1 cellular context compared by ENCODE assay signal in the genomic region with DNA sequence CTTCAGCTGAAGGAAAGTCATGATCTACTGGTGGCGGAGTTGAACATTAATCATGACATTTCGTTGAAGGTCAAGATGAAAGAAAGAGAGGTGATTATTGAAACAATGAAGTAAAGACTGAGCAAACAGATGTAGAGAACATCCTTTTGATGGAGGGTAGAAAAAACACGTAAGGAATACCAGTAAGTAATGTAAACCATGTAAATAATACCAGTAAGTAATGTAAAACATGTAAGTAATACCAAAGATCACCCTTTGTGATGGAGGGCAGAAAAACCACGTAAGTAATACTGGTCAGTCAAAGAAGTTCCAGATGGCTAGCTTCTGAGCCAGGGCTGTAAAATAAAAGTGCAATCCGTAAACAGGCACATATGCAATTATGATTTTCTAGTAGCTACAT.
TF ChIP-seq lines count a peak whose summit lies in the region.

No MANE protein-coding gene starts in this region.

TF ChIP-seq in HepG2, 621 proteins besides CTCF, POLR2A, EP300 and RAD21 (continued from another document and continues in another):
- TF ChIP-seq, protein P1, sequence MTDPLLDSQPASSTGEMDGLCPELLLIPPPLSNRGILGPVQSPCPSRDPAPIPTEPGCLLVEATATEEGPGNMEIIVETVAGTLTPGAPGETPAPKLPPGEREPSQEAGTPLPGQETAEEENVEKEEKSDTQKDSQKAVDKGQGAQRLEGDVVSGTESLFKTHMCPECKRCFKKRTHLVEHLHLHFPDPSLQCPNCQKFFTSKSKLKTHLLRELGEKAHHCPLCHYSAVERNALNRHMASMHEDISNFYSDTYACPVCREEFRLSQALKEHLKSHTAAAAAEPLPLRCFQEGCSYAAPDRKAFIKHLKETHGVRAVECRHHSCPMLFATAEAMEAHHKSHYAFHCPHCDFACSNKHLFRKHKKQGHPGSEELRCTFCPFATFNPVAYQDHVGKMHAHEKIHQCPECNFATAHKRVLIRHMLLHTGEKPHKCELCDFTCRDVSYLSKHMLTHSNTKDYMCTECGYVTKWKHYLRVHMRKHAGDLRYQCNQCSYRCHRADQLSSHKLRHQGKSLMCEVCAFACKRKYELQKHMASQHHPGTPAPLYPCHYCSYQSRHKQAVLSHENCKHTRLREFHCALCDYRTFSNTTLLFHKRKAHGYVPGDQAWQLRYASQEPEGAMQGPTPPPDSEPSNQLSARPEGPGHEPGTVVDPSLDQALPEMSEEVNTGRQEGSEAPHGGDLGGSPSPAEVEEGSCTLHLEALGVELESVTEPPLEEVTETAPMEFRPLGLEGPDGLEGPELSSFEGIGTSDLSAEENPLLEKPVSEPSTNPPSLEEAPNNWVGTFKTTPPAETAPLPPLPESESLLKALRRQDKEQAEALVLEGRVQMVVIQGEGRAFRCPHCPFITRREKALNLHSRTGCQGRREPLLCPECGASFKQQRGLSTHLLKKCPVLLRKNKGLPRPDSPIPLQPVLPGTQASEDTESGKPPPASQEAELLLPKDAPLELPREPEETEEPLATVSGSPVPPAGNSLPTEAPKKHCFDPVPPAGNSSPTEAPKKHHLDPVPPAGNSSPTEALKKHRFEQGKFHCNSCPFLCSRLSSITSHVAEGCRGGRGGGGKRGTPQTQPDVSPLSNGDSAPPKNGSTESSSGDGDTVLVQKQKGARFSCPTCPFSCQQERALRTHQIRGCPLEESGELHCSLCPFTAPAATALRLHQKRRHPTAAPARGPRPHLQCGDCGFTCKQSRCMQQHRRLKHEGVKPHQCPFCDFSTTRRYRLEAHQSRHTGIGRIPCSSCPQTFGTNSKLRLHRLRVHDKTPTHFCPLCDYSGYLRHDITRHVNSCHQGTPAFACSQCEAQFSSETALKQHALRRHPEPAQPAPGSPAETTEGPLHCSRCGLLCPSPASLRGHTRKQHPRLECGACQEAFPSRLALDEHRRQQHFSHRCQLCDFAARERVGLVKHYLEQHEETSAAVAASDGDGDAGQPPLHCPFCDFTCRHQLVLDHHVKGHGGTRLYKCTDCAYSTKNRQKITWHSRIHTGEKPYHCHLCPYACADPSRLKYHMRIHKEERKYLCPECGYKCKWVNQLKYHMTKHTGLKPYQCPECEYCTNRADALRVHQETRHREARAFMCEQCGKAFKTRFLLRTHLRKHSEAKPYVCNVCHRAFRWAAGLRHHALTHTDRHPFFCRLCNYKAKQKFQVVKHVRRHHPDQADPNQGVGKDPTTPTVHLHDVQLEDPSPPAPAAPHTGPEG (CRISPR knock-in tag; IDR thresholded peaks at IDR 0.05), result no peak
- TF ChIP-seq, protein P2, sequence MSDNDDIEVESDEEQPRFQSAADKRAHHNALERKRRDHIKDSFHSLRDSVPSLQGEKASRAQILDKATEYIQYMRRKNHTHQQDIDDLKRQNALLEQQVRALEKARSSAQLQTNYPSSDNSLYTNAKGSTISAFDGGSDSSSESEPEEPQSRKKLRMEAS (IDR thresholded peaks at IDR 0.05), result no peak
- TF ChIP-seq ZBTB38 (CRISPR knock-in tag; IDR thresholded peaks at IDR 0.05), result no peak
- TF ChIP-seq ZNF567 (CRISPR knock-in tag; IDR thresholded peaks at IDR 0.05; ENCODE audit: borderline replicate concordance), result no peak
- TF ChIP-seq NR2F6 (IDR thresholded peaks at IDR 0.05), result peak; percentile 87
- peak; percentile 94 for TF ChIP-seq NR2F6 (CRISPR knock-in tag; IDR thresholded peaks at IDR 0.05)
- no peak for TF ChIP-seq ADNP (CRISPR knock-in tag; IDR thresholded peaks at IDR 0.05)
- no peak for TF ChIP-seq ZNF549 (CRISPR knock-in tag; IDR thresholded peaks at IDR 0.05)
- TF ChIP-seq U2AF2 (IDR thresholded peaks at IDR 0.05; ENCODE audit: low read depth, low read length), result no peak
- TF ChIP-seq ELF4 (CRISPR knock-in tag; IDR thresholded peaks at IDR 0.05; ENCODE audit: borderline replicate concordance), result no peak
- peak; percentile 50; the same call in 1 of the 2 replicates for TF ChIP-seq ZNF792 (CRISPR knock-in tag; IDR thresholded peaks at IDR 0.05)
- TF ChIP-seq TCF7 (IDR thresholded peaks at IDR 0.05; ENCODE audit: low read depth), result peak; percentile 93
- TF ChIP-seq MAZ (IDR thresholded peaks at IDR 0.05; ENCODE audit: borderline replicate concordance, low read depth, low read length), result no peak
- no peak for TF ChIP-seq MAZ (CRISPR knock-in tag; IDR thresholded peaks at IDR 0.05; ENCODE audit: low read depth)
- TF ChIP-seq PTBP1 (IDR thresholded peaks at IDR 0.05; ENCODE audit: low read depth, low read length, poor library complexity, severe bottlenecking), result no peak
- TF ChIP-seq AGO1 (IDR thresholded peaks at IDR 0.05; ENCODE audit: low read depth, low read length, poor library complexity, severe bottlenecking), result no peak
- no peak for TF ChIP-seq SETDB1 (CRISPR knock-in tag; IDR thresholded peaks at IDR 0.05; ENCODE audit: borderline replicate concordance)
- TF ChIP-seq TRIM24 (CRISPR knock-in tag; IDR thresholded peaks at IDR 0.05), result no peak
- TF ChIP-seq, protein P3, sequence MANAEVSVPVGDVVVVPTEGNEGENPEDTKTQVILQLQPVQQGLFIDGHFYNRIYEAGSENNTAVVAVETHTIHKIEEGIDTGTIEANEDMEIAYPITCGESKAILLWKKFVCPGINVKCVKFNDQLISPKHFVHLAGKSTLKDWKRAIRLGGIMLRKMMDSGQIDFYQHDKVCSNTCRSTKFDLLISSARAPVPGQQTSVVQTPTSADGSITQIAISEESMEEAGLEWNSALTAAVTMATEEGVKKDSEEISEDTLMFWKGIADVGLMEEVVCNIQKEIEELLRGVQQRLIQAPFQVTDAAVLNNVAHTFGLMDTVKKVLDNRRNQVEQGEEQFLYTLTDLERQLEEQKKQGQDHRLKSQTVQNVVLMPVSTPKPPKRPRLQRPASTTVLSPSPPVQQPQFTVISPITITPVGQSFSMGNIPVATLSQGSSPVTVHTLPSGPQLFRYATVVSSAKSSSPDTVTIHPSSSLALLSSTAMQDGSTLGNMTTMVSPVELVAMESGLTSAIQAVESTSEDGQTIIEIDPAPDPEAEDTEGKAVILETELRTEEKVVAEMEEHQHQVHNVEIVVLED (CRISPR knock-in tag; IDR thresholded peaks at IDR 0.05; ENCODE audit: borderline replicate concordance), result no peak
- TF ChIP-seq RCOR2 (CRISPR knock-in tag; IDR thresholded peaks at IDR 0.05), result peak; percentile 62
- peak; percentile 70 for TF ChIP-seq THAP11 (CRISPR knock-in tag; IDR thresholded peaks at IDR 0.05)
- no peak for TF ChIP-seq RAD51 (IDR thresholded peaks at IDR 0.05; ENCODE audit: borderline replicate concordance)
- TF ChIP-seq, protein P4, sequence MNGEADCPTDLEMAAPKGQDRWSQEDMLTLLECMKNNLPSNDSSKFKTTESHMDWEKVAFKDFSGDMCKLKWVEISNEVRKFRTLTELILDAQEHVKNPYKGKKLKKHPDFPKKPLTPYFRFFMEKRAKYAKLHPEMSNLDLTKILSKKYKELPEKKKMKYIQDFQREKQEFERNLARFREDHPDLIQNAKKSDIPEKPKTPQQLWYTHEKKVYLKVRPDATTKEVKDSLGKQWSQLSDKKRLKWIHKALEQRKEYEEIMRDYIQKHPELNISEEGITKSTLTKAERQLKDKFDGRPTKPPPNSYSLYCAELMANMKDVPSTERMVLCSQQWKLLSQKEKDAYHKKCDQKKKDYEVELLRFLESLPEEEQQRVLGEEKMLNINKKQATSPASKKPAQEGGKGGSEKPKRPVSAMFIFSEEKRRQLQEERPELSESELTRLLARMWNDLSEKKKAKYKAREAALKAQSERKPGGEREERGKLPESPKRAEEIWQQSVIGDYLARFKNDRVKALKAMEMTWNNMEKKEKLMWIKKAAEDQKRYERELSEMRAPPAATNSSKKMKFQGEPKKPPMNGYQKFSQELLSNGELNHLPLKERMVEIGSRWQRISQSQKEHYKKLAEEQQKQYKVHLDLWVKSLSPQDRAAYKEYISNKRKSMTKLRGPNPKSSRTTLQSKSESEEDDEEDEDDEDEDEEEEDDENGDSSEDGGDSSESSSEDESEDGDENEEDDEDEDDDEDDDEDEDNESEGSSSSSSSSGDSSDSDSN (CRISPR knock-in tag; IDR thresholded peaks at IDR 0.05), result no peak
- TF ChIP-seq ZNF563 (CRISPR knock-in tag; IDR thresholded peaks at IDR 0.05), result no peak
- TF ChIP-seq ZNF577 (CRISPR knock-in tag; IDR thresholded peaks at IDR 0.05; ENCODE audit: borderline replicate concordance, low read depth), result no peak
- no peak for TF ChIP-seq ZNF17 (CRISPR knock-in tag; IDR thresholded peaks at IDR 0.05)
- TF ChIP-seq, protein P5, sequence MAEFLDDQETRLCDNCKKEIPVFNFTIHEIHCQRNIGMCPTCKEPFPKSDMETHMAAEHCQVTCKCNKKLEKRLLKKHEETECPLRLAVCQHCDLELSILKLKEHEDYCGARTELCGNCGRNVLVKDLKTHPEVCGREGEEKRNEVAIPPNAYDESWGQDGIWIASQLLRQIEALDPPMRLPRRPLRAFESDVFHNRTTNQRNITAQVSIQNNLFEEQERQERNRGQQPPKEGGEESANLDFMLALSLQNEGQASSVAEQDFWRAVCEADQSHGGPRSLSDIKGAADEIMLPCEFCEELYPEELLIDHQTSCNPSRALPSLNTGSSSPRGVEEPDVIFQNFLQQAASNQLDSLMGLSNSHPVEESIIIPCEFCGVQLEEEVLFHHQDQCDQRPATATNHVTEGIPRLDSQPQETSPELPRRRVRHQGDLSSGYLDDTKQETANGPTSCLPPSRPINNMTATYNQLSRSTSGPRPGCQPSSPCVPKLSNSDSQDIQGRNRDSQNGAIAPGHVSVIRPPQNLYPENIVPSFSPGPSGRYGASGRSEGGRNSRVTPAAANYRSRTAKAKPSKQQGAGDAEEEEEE (CRISPR knock-in tag; IDR thresholded peaks at IDR 0.05; ENCODE audit: borderline replicate concordance), result no peak
- TF ChIP-seq POLR2G (IDR thresholded peaks at IDR 0.05; ENCODE audit: low read depth, low read length), result no peak
- no peak for TF ChIP-seq TGIF2 (CRISPR knock-in tag; IDR thresholded peaks at IDR 0.05)
- TF ChIP-seq, protein P6, sequence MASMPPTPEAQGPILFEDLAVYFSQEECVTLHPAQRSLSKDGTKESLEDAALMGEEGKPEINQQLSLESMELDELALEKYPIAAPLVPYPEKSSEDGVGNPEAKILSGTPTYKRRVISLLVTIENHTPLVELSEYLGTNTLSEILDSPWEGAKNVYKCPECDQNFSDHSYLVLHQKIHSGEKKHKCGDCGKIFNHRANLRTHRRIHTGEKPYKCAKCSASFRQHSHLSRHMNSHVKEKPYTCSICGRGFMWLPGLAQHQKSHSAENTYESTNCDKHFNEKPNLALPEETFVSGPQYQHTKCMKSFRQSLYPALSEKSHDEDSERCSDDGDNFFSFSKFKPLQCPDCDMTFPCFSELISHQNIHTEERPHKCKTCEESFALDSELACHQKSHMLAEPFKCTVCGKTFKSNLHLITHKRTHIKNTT (CRISPR knock-in tag; IDR thresholded peaks at IDR 0.05), result no peak
- TF ChIP-seq GATAD2A (CRISPR knock-in tag; IDR thresholded peaks at IDR 0.05), result peak; percentile 93
- TF ChIP-seq NCOA1 (CRISPR knock-in tag; IDR thresholded peaks at IDR 0.05), result no peak
- TF ChIP-seq DNMT3B (CRISPR knock-in tag; conservative IDR thresholded peaks at IDR 0.05), result no peak
- TF ChIP-seq, protein P7, sequence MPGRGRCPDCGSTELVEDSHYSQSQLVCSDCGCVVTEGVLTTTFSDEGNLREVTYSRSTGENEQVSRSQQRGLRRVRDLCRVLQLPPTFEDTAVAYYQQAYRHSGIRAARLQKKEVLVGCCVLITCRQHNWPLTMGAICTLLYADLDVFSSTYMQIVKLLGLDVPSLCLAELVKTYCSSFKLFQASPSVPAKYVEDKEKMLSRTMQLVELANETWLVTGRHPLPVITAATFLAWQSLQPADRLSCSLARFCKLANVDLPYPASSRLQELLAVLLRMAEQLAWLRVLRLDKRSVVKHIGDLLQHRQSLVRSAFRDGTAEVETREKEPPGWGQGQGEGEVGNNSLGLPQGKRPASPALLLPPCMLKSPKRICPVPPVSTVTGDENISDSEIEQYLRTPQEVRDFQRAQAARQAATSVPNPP (CRISPR knock-in tag; IDR thresholded peaks at IDR 0.05), result no peak
- TF ChIP-seq NR2C2 (CRISPR knock-in tag; IDR thresholded peaks at IDR 0.05; ENCODE audit: borderline replicate concordance), result no peak
- no peak for TF ChIP-seq ZNF773 (CRISPR knock-in tag; IDR thresholded peaks at IDR 0.05; ENCODE audit: borderline replicate concordance)
- no peak for TF ChIP-seq JUN (CRISPR knock-in tag; IDR thresholded peaks at IDR 0.05)
- TF ChIP-seq, protein P8, sequence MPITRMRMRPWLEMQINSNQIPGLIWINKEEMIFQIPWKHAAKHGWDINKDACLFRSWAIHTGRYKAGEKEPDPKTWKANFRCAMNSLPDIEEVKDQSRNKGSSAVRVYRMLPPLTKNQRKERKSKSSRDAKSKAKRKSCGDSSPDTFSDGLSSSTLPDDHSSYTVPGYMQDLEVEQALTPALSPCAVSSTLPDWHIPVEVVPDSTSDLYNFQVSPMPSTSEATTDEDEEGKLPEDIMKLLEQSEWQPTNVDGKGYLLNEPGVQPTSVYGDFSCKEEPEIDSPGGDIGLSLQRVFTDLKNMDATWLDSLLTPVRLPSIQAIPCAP (CRISPR knock-in tag; IDR thresholded peaks at IDR 0.05; ENCODE audit: low read depth), result no peak
- TF ChIP-seq MTA3 (CRISPR knock-in tag; IDR thresholded peaks at IDR 0.05), result no peak
- no peak for TF ChIP-seq ZNF83 (CRISPR knock-in tag; IDR thresholded peaks at IDR 0.05; ENCODE audit: borderline replicate concordance)
- TF ChIP-seq ZNF354B (CRISPR knock-in tag; IDR thresholded peaks at IDR 0.05), result no peak
- no peak for TF ChIP-seq TBP (CRISPR knock-in tag; IDR thresholded peaks at IDR 0.05)
- TF ChIP-seq, protein P9, sequence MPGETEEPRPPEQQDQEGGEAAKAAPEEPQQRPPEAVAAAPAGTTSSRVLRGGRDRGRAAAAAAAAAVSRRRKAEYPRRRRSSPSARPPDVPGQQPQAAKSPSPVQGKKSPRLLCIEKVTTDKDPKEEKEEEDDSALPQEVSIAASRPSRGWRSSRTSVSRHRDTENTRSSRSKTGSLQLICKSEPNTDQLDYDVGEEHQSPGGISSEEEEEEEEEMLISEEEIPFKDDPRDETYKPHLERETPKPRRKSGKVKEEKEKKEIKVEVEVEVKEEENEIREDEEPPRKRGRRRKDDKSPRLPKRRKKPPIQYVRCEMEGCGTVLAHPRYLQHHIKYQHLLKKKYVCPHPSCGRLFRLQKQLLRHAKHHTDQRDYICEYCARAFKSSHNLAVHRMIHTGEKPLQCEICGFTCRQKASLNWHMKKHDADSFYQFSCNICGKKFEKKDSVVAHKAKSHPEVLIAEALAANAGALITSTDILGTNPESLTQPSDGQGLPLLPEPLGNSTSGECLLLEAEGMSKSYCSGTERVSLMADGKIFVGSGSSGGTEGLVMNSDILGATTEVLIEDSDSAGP (CRISPR knock-in tag; IDR thresholded peaks at IDR 0.05; ENCODE audit: borderline replicate concordance), result no peak
- peak; percentile 45; the same call in 1 of the 2 replicates for TF ChIP-seq FOXK1 (CRISPR knock-in tag; IDR thresholded peaks at IDR 0.05; ENCODE audit: borderline replicate concordance, low read depth)
- no peak for TF ChIP-seq ZNF207 (IDR thresholded peaks at IDR 0.05; ENCODE audit: borderline replicate concordance)
- TF ChIP-seq ERF (CRISPR knock-in tag; IDR thresholded peaks at IDR 0.05), result 0 out of 2 replicates have a peak, but pooled peaks have one; percentile 29
- no peak for TF ChIP-seq NFATC3 (CRISPR knock-in tag; IDR thresholded peaks at IDR 0.05)
- TF ChIP-seq ZNF441 (CRISPR knock-in tag; IDR thresholded peaks at IDR 0.05; ENCODE audit: borderline replicate concordance), result no peak
- TF ChIP-seq ZMYM3 (CRISPR knock-in tag; IDR thresholded peaks at IDR 0.05), result no peak
